In the genomic region with DNA sequence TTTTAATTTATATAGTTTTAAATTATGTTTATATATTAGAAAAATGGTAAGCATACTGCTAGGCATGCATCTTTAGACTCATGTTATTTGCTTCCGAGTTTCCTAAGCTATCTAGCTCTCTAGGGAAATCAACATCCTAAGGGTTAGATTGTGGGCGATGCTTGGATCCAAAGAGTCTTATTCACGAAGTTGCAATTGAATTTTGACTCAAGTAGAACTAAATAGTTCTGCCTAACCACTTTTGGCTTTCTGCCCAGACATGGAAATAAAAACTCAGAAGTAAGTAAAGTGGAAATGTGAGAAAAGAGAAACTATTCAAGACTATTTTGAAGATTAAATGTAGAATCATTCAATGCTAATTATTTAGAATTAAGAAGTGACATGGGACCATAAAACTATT, we compare ENCODE assay signal across 14 cellular contexts.
DNase-seq lines count a peak whose midpoint lies in the region; ATAC-seq and TF ChIP-seq lines count a peak whose summit lies in the region.
"Had no signal": no experiment of that assay in that cellular context is flagged by ENCODE, and none has a peak within 500 bp of the region (broad histone marks: within the 10 kb centered on the region; RNA-seq: fewer than 3 reads in every experiment).

No MANE protein-coding gene starts in this region.

- no peak for TF ChIP-seq CTCF in H9 (conservative IDR thresholded peaks at IDR 0.05)

- H3K56ac ChIP-seq in H9 (ENCODE audit: insufficient read length, low read depth, low read length), result no peak overlapping the region

- no peaks in the 10 kb centered on the region for H3K9me3 ChIP-seq in H9 (ENCODE audit: control insufficient read depth, low read depth, low read length)
- H3K9me3 ChIP-seq: thyroid gland had no signal

- ATAC-seq in GM21367 (IDR thresholded peaks at IDR 0.05; ENCODE audit: unreplicated experiment) (no peak), GM18511 (IDR thresholded peaks at IDR 0.05; ENCODE audit: unreplicated experiment) (no peak), HG03097 (IDR thresholded peaks at IDR 0.05; ENCODE audit: low FRiP score, unreplicated experiment) (no peak)

- no peaks in the 10 kb centered on the region for H3K27me3 ChIP-seq in H9 (ENCODE audit: insufficient read depth, low read length)
- H3K27me3 ChIP-seq: thyroid gland had no signal

- H3K27me3 Mint-ChIP-seq in H9 (ENCODE audit: low read depth), result no peaks in the 10 kb centered on the region

- H3K14ac ChIP-seq in H9 (ENCODE audit: insufficient read depth, low read length), result no peak overlapping the region

- H3K4me1 ChIP-seq in H9 (ENCODE audit: insufficient read depth, low read length), result no peaks in the 10 kb centered on the region
- H3K4me1 ChIP-seq: thyroid gland had no signal

- H2BK120ac ChIP-seq in H9 (ENCODE audit: low read depth, low read length, poor library complexity, severe bottlenecking), result no peak overlapping the region

- no peak overlapping the region for H3K9ac ChIP-seq in H9 (ENCODE audit: extremely low read depth, insufficient read length, low read length)

- no peak overlapping the region for H3K4me2 ChIP-seq in H9 (ENCODE audit: insufficient read depth, insufficient read length, low read length)

- no peak overlapping the region for H2BK5ac ChIP-seq in H9 (ENCODE audit: insufficient read length, low read length)

- peak; percentile 78 for DNase-seq in H4 (ENCODE audit: low spot score)
- DNase-seq in RPMI8226, result peak; percentile 40
- DNase-seq in fibroblast of gingiva (ENCODE audit: low read depth), result peak; percentile 2
- peak; percentile 28 for DNase-seq in putamen (ENCODE audit: low spot score)
- DNase-seq in H9, result no peak
- DNase-seq: activated CD4-positive, CD25-positive, alpha-beta regulatory T cell treated with anti-CD3 and anti-CD28 coated beads, Interleukin-2, amount 50 U/mL, for 72 hours; cortex of kidney; foreskin melanocyte; NCI-H1092; posterior cingulate gyrus; thyroid gland had no signal

- no CpG with 5 or more reads among the region's 3 CpGs for WGBS in H9 (ENCODE audit: extremely low coverage, insufficient read length, low lambda C conversion rate)

- no peak overlapping the region for H2AFZ ChIP-seq in H9 (ENCODE audit: low read length)

- no peaks in the 10 kb centered on the region for H3K4me1 Mint-ChIP-seq in H9

- H3T11ph ChIP-seq in H9 (ENCODE audit: low read length), result no peak overlapping the region

- no peak overlapping the region for H3K27ac ChIP-seq in H9 (ENCODE audit: insufficient read length, low read depth, low read length)
- H3K27ac ChIP-seq: thyroid gland had no signal

- no peak overlapping the region for H3K27ac Mint-ChIP-seq in H9

- no peak overlapping the region for H3K18ac ChIP-seq in H9 (ENCODE audit: insufficient read length, low read depth, low read length)

- H2BK15ac ChIP-seq in H9 (ENCODE audit: low read depth, low read length), result no peak overlapping the region

- no peak overlapping the region for H3K4me3 Mint-ChIP-seq in H9

- no peaks in the 10 kb centered on the region for H3K9me3 Mint-ChIP-seq in H9

- H3K79me2 ChIP-seq in H9 (ENCODE audit: insufficient read depth, low read length), result no peaks in the 10 kb centered on the region

- no peak overlapping the region for H2BK20ac ChIP-seq in H9 (ENCODE audit: low read depth, low read length, poor library complexity, severe bottlenecking)

- H4K8ac ChIP-seq in H9 (replicated peaks; ENCODE audit: insufficient read length, low read depth, low read length), result no peak overlapping the region

- H2BK12ac ChIP-seq in H9 (ENCODE audit: insufficient read length, low read depth, low read length), result no peak overlapping the region

- no peak overlapping the region for H3K23ac ChIP-seq in H9 (ENCODE audit: insufficient read length, low read depth, low read length)

- no peak overlapping the region for H2AK5ac ChIP-seq in H9 (ENCODE audit: insufficient read length, low read length)

- H4K5ac ChIP-seq in H9 (ENCODE audit: insufficient read length, low read depth, low read length), result no peak overlapping the region

- H3K4ac ChIP-seq in H9 (ENCODE audit: low read depth, low read length), result no peak overlapping the region

- no peaks in the 10 kb centered on the region for H3K23me2 ChIP-seq in H9 (ENCODE audit: insufficient read length, low read depth, low read length, poor library complexity, severe bottlenecking)

- H4K91ac ChIP-seq in H9 (ENCODE audit: insufficient read length, low read depth, low read length), result no peak overlapping the region

- H3K36me3 Mint-ChIP-seq in H9 (ENCODE audit: insufficient read depth in 1 of 3, low read depth in 3 of 3), result no peaks in the 10 kb centered on the region

- H4K20me1 ChIP-seq in H9 (ENCODE audit: control insufficient read depth, insufficient read depth, insufficient read length), result no peaks in the 10 kb centered on the region

- H3K79me1 ChIP-seq in H9 (ENCODE audit: insufficient read depth, low read depth, low read length, poor library complexity, severe bottlenecking), result no peaks in the 10 kb centered on the region
